Comparison of ENCODE assay signal across 19 cellular contexts in genomic region chr3:88882121-88882520, GRCh38.
DNase-seq lines count a peak whose midpoint lies in the region; ATAC-seq, FAIRE-seq and TF ChIP-seq lines count a peak whose summit lies in the region.
"Had no signal": no experiment of that assay in that cellular context is flagged by ENCODE, and none has a peak within 500 bp of the region (broad histone marks: within the 10 kb centered on the region; RNA-seq: fewer than 3 reads in every experiment).

No MANE protein-coding gene starts in this region.

- in situ Hi-C loops in GM12878 (cut with MboI), result no loop called here

- no peaks in the 10 kb centered on the region for H3K27me3 Mint-ChIP-seq in CD14-positive monocyte (ENCODE audit: low read depth in 3 of 3)
- H3K27me3 Mint-ChIP-seq: naive thymus-derived CD8-positive, alpha-beta T cell; stimulated activated naive B cell treated with anti-CD40 and anti-IgM and Interleukin-4, amounts not matched to agents 10 μg/mL and 1 μg/mL and 100 μg/mL, for 72 hours had no signal

- no peak overlapping the region for H3K4me2 ChIP-seq in GM12878 (ENCODE audit: control insufficient read depth, insufficient read depth)
- H3K4me2 ChIP-seq: SK-N-SH had no signal

- CTCF ChIA-PET in GM12878 (lab: Yijun Ruan, JAX), result no interaction called here

- ATAC-seq in GM18907 (IDR thresholded peaks at IDR 0.05; ENCODE audit: unreplicated experiment), result peak; percentile 98
- ATAC-seq in GM21737 (IDR thresholded peaks at IDR 0.05; ENCODE audit: unreplicated experiment), result peak; percentile 95
- ATAC-seq in HG03103 (IDR thresholded peaks at IDR 0.05; ENCODE audit: low read depth, unreplicated experiment), result peak; percentile 70
- peak; percentile 84 for ATAC-seq in GM12878
- ATAC-seq in GM19455 (IDR thresholded peaks at IDR 0.05; ENCODE audit: unreplicated experiment), result no peak
- ATAC-seq: heart left ventricle; left lung; naive thymus-derived CD8-positive, alpha-beta T cell; right cardiac atrium had no signal

- no peaks in the 10 kb centered on the region for H4K20me1 ChIP-seq in GM12878 (ENCODE audit: control insufficient read depth, insufficient read depth)

- SMC1A ChIA-PET in GM12878 (lab: Charles Lee; ENCODE audit: uncharacterized antibody, unreplicated experiment), result no interaction called here

- H3K9ac ChIP-seq in GM12878 (ENCODE audit: control insufficient read depth, insufficient read depth, low read length), result no peak overlapping the region
- H3K9ac ChIP-seq: SK-N-SH had no signal

- TF ChIP-seq RAD21 in GM12878 (IDR thresholded peaks at IDR 0.05; ENCODE audit: insufficient read depth, low read depth, low read length), result no peak

- H3K4me3 Mint-ChIP-seq in CD14-positive monocyte, result no peak overlapping the region
- H3K4me3 Mint-ChIP-seq: naive thymus-derived CD8-positive, alpha-beta T cell; stimulated activated naive B cell treated with anti-CD40 and anti-IgM and Interleukin-4, amounts not matched to agents 10 μg/mL and 1 μg/mL and 100 μg/mL, for 72 hours had no signal

- WGBS in GM12878 (ENCODE audit: insufficient coverage, insufficient replicate concordance, low lambda C conversion rate, missing lambda C conversion rate), result 0% methylated on average over 2 of the region's 2 CpGs

- intact Hi-C loops in GM12878 (cut with micrococcal nuclease; ENCODE audit: unreplicated experiment), result no loop called here
- intact Hi-C loops in CD14-positive monocyte (cut with micrococcal nuclease), result no loop called here
- intact Hi-C loops in posterior cingulate gyrus (cut with DNase I), result no loop called here

- no peak overlapping the region for H2AFZ ChIP-seq in GM12878 (ENCODE audit: control insufficient read depth, low read depth, low read length)

- H3K36me3 ChIP-seq in GM12878 (ENCODE audit: control insufficient read depth in 2 of 2, insufficient read depth in 2 of 2, low read length in 1 of 2), result no peaks in the 10 kb centered on the region
- H3K36me3 ChIP-seq: heart left ventricle, left lung, uterus had no signal

- TF ChIP-seq POLR2A in GM12878 (IDR thresholded peaks at IDR 0.05; ENCODE audit: low read depth, low read length), result no peak

- H3K9me3 Mint-ChIP-seq in CD14-positive monocyte, result peaks cover 2 to 14% (median 9%) of the 10 kb centered on the region in 7 donors
- H3K9me3 Mint-ChIP-seq: stimulated activated naive B cell treated with anti-CD40 and anti-IgM and Interleukin-4, amounts not matched to agents 10 μg/mL and 1 μg/mL and 100 μg/mL, for 72 hours had no signal

- no peaks in the 10 kb centered on the region for H3K4me1 ChIP-seq in GM12878 (ENCODE audit: control insufficient read depth, insufficient read depth, low read length)
- H3K4me1 ChIP-seq: heart left ventricle, left lung, uterus had no signal

- H3K79me2 ChIP-seq in GM12878 (ENCODE audit: control insufficient read depth, insufficient read depth, low read length), result no peaks in the 10 kb centered on the region

- BruUV-seq in GM12878 (replicated peaks; lab: Mats Ljungman, UMichigan), result no TSS peak

- no peaks in the 10 kb centered on the region for H3K36me3 Mint-ChIP-seq in CD14-positive monocyte
- H3K36me3 Mint-ChIP-seq: naive thymus-derived CD8-positive, alpha-beta T cell; stimulated activated naive B cell treated with anti-CD40 and anti-IgM and Interleukin-4, amounts not matched to agents 10 μg/mL and 1 μg/mL and 100 μg/mL, for 72 hours had no signal

- H3K4me3 ChIP-seq in GM12878, result no peak overlapping the region
- H3K4me3 ChIP-seq: heart left ventricle, left lung, uterus had no signal

- no peak for FAIRE-seq in GM12878 (lab: Jason Lieb, UNC)
- FAIRE-seq: endothelial cell of umbilical vein had no signal

- DNase-seq in GM12878 (ENCODE audit: low read depth, low spot score), result peak; percentile 0
- DNase-seq in NCI-H2029 (lab: John Stamatoyannopoulos, UW), result no peak
- no peak for DNase-seq in CD14-positive monocyte (ENCODE audit: low spot score)
- DNase-seq in posterior cingulate gyrus, result no peak
- DNase-seq: activated naive CD4-positive, alpha-beta T cell treated with anti-CD3 and anti-CD28 coated beads, Interleukin-2, amount 50 U/mL, for 16 hours; central memory CD4-positive, alpha-beta T cell; heart left ventricle; left lung; naive thymus-derived CD8-positive, alpha-beta T cell; right cardiac atrium; SK-N-SH; stimulated activated CD4-positive, alpha-beta T cell treated with anti-CD3 and anti-CD28 coated beads, Interleukin-2, amount 100 ng/mL, for 48 hours; stimulated activated naive B cell treated with anti-CD40 and anti-IgM and Interleukin-4, amounts not matched to agents 10 μg/mL and 1 μg/mL and 100 μg/mL, for 72 hours; uterus had no signal

- H3K9me3 ChIP-seq in GM12878 (replicated peaks; ENCODE audit: control insufficient read depth, insufficient read depth, low read length), result no peaks in the 10 kb centered on the region
- H3K9me3 ChIP-seq: heart left ventricle, SK-N-SH, uterus had no signal

- no peak overlapping the region for H3K27ac Mint-ChIP-seq in CD14-positive monocyte
- H3K27ac Mint-ChIP-seq: naive thymus-derived CD8-positive, alpha-beta T cell; stimulated activated naive B cell treated with anti-CD40 and anti-IgM and Interleukin-4, amounts not matched to agents 10 μg/mL and 1 μg/mL and 100 μg/mL, for 72 hours had no signal

- no peak for TF ChIP-seq CTCF in GM12878 (IDR thresholded peaks at IDR 0.05 in 2 of 3, conservative IDR thresholded peaks at IDR 0.05 in 1 of 3; ENCODE audit: control insufficient read depth in 2 of 3, extremely low read depth in 1 of 3, insufficient read depth in 1 of 3, low read depth in 3 of 3, low read length in 3 of 3)
- no peak for TF ChIP-seq CTCF in CD14-positive monocyte (IDR thresholded peaks at IDR 0.05)

- H3K27ac ChIP-seq in GM12878 (ENCODE audit: control insufficient read depth, insufficient read depth), result no peak overlapping the region
- H3K27ac ChIP-seq: heart left ventricle, left lung, uterus had no signal

- TF ChIP-seq EP300 in GM12878 (IDR thresholded peaks at IDR 0.05; ENCODE audit: borderline replicate concordance in 1 of 2, control insufficient read depth in 1 of 2, low read depth in 2 of 2, low read length in 2 of 2), result no peak

- no peaks in the 10 kb centered on the region for H3K4me1 Mint-ChIP-seq in CD14-positive monocyte
- H3K4me1 Mint-ChIP-seq: naive thymus-derived CD8-positive, alpha-beta T cell; stimulated activated naive B cell treated with anti-CD40 and anti-IgM and Interleukin-4, amounts not matched to agents 10 μg/mL and 1 μg/mL and 100 μg/mL, for 72 hours had no signal

- RAD21 ChIA-PET in GM12878 (lab: Charles Lee; ENCODE audit: unreplicated experiment), result no interaction called here

- POLR2A ChIA-PET in GM12878 (lab: Charles Lee), result no interaction called here

- no peaks in the 10 kb centered on the region for H3K27me3 ChIP-seq in GM12878 (replicated peaks in 1 of 2; ENCODE audit: control insufficient read depth in 2 of 2, insufficient read depth in 2 of 2, low read length in 1 of 2)
- H3K27me3 ChIP-seq: heart left ventricle, left lung, uterus had no signal

TF ChIP-seq in GM12878, 131 proteins besides CTCF, POLR2A, EP300 and RAD21 (continues in another document):
- TF ChIP-seq ZNF622 (IDR thresholded peaks at IDR 0.05) (no peak), SKIL (IDR thresholded peaks at IDR 0.05; ENCODE audit: low read depth, poor library complexity, severe bottlenecking) (no peak), ATF7 (IDR thresholded peaks at IDR 0.05; ENCODE audit: low read depth) (0 out of 2 replicates have a peak, but pooled peaks have one; percentile 17), ZNF687 (IDR thresholded peaks at IDR 0.05) (no peak), CBX5 (IDR thresholded peaks at IDR 0.05; ENCODE audit: low read depth) (no peak), ZZZ3 (IDR thresholded peaks at IDR 0.05; ENCODE audit: control insufficient read depth, insufficient read length, low read depth) (no peak)
